In genomic region chr12:20411309-20411708, GRCh38 we compare ENCODE assay signal across 22 cellular contexts.
"Had no signal": no experiment of that assay in that cellular context is flagged by ENCODE, and none has a peak within 500 bp of the region (broad histone marks: within the 10 kb centered on the region; RNA-seq: fewer than 3 reads in every experiment).

No MANE protein-coding gene starts in this region.

- H3K4me1 ChIP-seq: right lobe of liver, upper lobe of right lung had no signal

- H3K36me3 ChIP-seq: neutrophil, pancreas, right lobe of liver, thoracic aorta, tibial nerve, upper lobe of right lung, uterus had no signal

- H3K27ac ChIP-seq: neutrophil, pancreas, right lobe of liver, thoracic aorta, tibial nerve, upper lobe of right lung, uterus had no signal

- H3K27me3 ChIP-seq: neutrophil, pancreas, tibial nerve, upper lobe of right lung, uterus had no signal

- FAIRE-seq: endometrium, frontal cortex, pancreas, small intestine had no signal

- H3K9me3 ChIP-seq: neutrophil, pancreas, right lobe of liver, thoracic aorta, tibial nerve, upper lobe of right lung, uterus had no signal

- H3K4me3 ChIP-seq: lung, pancreas, right lobe of liver, thoracic aorta, tibial nerve, upper lobe of right lung, uterus had no signal

- DNase-seq: cortex of kidney; effector memory CD8-positive, alpha-beta T cell; hypothalamus; immature natural killer cell; islet precursor cell; kidney glomerular epithelial cell; natural killer cell; pancreas; retina; right lobe of liver; small intestine; stimulated activated CD4-positive, alpha-beta T cell treated with anti-CD3 and anti-CD28 coated beads, Interleukin-15, amount 100 ng/mL, for 24 hours; stimulated activated CD4-positive, alpha-beta T cell treated with anti-CD3 and anti-CD28 coated beads, Interleukin-2, amount 100 ng/mL, for 48 hours; stimulated activated naive B cell treated with anti-CD40 and anti-IgM and Interleukin-4, amounts not matched to agents 10 μg/mL and 1 μg/mL and 100 μg/mL, for 72 hours; upper lobe of right lung; uterus had no signal
